Comparison of ENCODE assay signal across 8 cellular contexts in genomic region chr7:149662591-149663095, GRCh38.
DNase-seq lines count a peak whose midpoint lies in the region; ATAC-seq and TF ChIP-seq lines count a peak whose summit lies in the region.

No MANE protein-coding gene starts in this region.

- no peaks in the 10 kb centered on the region for H3K79me2 ChIP-seq in PC-3 (ENCODE audit: low read length)

- intact Hi-C loops in PC-3 (cut with micrococcal nuclease), result no loop called here

- DNase-seq in AG09309 (ENCODE audit: low read depth) (no peak), PC-3 (peak; percentile 77), foreskin melanocyte (peak; percentile 53), pons (ENCODE audit: low spot score) (peak; percentile 75), DMS79 (lab: John Stamatoyannopoulos, UW) (no peak)
- peak; percentile 84 for DNase-seq in activated T-cell treated with anti-CD3 and anti-CD28 coated beads, Interleukin-2, amount 50 U/mL, for 48 hours

- H3F3A ChIP-seq in PC-3 (ENCODE audit: low read length, unreplicated experiment), result no peaks in the 10 kb centered on the region

- BruUV-seq in PC-3 (replicated peaks; lab: Mats Ljungman, UMichigan), result no TSS peak

- POLR2A ChIA-PET in PC-3 (lab: Charles Lee; ENCODE audit: unreplicated experiment), result no interaction called here

- no peak overlapping the region for H3K4me2 ChIP-seq in PC-3 (ENCODE audit: low read length)

- H3K27me3 ChIP-seq in PC-3 (ENCODE audit: low read length), result no peaks in the 10 kb centered on the region

- no peak overlapping the region for H3K27ac ChIP-seq in PC-3 (ENCODE audit: low read length)

- H3K9me3 ChIP-seq in PC-3 (ENCODE audit: low read length), result no peaks in the 10 kb centered on the region

- no peak overlapping the region for H3K9ac ChIP-seq in PC-3 (ENCODE audit: low read length)

- H3K9me2 ChIP-seq in PC-3 (replicated peaks; ENCODE audit: low read length), result no peaks in the 10 kb centered on the region

- H2AFZ ChIP-seq in PC-3 (ENCODE audit: low read length), result 0 out of 2 replicates have a peak overlapping the region, but pooled peaks have one; percentile 26

- 0 out of 2 replicates have a peak, but pooled peaks cover 4% of the 10 kb centered on the region for H3K4me1 ChIP-seq in PC-3 (ENCODE audit: insufficient read depth, low read length)

- CTCF ChIA-PET in PC-3 (lab: Charles Lee), result interaction anchor here (0.5 to 1.4 kb wide), 8 partner anchors 32 to 1362 kb away, joined by 4 to 22 read pairs (median 8); partner anchors contain the start of gene ATG9B

- H3K36me3 ChIP-seq in PC-3 (ENCODE audit: low read depth, low read length), result no peaks in the 10 kb centered on the region

- no peak overlapping the region for H3K4me3 ChIP-seq in AG09309 (ENCODE audit: control insufficient read depth, low read depth, low read length)
- H3K4me3 ChIP-seq in PC-3 (ENCODE audit: low read length), result no peak overlapping the region

- TF ChIP-seq CTCF in AG09309 (IDR thresholded peaks at IDR 0.05; ENCODE audit: control insufficient read depth, insufficient read depth, low read depth, low read length, missing control alignments), result peak; percentile 60
- peak; percentile 75 for TF ChIP-seq CTCF in PC-3 (conservative IDR thresholded peaks at IDR 0.05; ENCODE audit: low read depth, low read length)

- no peaks in the 10 kb centered on the region for H4K20me1 ChIP-seq in PC-3 (ENCODE audit: low read length)

- ATAC-seq in GM18511 (IDR thresholded peaks at IDR 0.05; ENCODE audit: unreplicated experiment) (peak; percentile 97), HG03095 (IDR thresholded peaks at IDR 0.05; ENCODE audit: unreplicated experiment) (peak; percentile 97), PC-3 (peak; percentile 96)

Comparison
In these comparisons a context has a peak if more than half of its experiments do, and no peak if none do; other contexts are left out.
1. DNase-seq: peak in PC-3 (single experiment), activated T-cell treated with anti-CD3 and anti-CD28 coated beads, Interleukin-2, amount 50 U/mL, for 48 hours (2 of 2), foreskin melanocyte (single experiment) and pons (single experiment); none in AG09309 (single experiment) and DMS79 (single experiment).
2. Peak in every context shown above with its lines, with median percentiles within 50 percentile points of each other: ATAC-seq.